ENCODE assay signal across 1 cellular context in the genomic region with DNA sequence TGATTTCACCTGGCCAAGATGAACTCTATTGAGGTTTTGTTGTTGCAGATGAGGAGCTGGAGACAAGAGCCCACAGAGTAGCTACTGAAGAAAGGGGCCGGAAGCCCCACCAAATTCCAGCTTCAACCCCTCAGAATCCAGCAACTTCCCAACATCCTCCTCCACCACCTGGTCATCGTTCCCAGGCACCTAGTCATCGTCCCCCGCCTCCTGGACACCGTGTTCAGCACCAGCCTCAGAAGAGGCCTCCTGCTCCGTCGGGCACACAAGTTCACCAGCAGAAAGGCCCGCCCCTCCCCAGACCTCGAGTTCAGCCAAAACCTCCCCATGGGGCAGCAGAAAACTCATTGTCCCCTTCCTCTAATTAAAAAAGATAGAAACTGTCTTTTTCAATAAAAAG.
TF ChIP-seq lines count a peak whose summit lies in the region.

No MANE protein-coding gene starts in this region.

TF ChIP-seq in K562, 482 proteins besides CTCF, POLR2A, EP300 and RAD21 (continued from another document):
- TF ChIP-seq, protein P1, sequence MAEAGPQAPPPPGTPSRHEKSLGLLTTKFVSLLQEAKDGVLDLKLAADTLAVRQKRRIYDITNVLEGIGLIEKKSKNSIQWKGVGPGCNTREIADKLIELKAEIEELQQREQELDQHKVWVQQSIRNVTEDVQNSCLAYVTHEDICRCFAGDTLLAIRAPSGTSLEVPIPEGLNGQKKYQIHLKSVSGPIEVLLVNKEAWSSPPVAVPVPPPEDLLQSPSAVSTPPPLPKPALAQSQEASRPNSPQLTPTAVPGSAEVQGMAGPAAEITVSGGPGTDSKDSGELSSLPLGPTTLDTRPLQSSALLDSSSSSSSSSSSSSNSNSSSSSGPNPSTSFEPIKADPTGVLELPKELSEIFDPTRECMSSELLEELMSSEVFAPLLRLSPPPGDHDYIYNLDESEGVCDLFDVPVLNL (CRISPR knock-in tag; IDR thresholded peaks at IDR 0.05; ENCODE audit: low read depth) = no peak
- TF ChIP-seq MTA3 (IDR thresholded peaks at IDR 0.05; ENCODE audit: borderline replicate concordance) (no peak), ATF1 (CRISPR knock-in tag; IDR thresholded peaks at IDR 0.05) (no peak), ATF1 (tag; IDR thresholded peaks at IDR 0.05) (no peak)
- TF ChIP-seq, protein P2, sequence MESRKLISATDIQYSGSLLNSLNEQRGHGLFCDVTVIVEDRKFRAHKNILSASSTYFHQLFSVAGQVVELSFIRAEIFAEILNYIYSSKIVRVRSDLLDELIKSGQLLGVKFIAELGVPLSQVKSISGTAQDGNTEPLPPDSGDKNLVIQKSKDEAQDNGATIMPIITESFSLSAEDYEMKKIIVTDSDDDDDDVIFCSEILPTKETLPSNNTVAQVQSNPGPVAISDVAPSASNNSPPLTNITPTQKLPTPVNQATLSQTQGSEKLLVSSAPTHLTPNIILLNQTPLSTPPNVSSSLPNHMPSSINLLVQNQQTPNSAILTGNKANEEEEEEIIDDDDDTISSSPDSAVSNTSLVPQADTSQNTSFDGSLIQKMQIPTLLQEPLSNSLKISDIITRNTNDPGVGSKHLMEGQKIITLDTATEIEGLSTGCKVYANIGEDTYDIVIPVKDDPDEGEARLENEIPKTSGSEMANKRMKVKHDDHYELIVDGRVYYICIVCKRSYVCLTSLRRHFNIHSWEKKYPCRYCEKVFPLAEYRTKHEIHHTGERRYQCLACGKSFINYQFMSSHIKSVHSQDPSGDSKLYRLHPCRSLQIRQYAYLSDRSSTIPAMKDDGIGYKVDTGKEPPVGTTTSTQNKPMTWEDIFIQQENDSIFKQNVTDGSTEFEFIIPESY (CRISPR knock-in tag; IDR thresholded peaks at IDR 0.05) = no peak
